8 cellular contexts compared by ENCODE assay signal in the genomic region with DNA sequence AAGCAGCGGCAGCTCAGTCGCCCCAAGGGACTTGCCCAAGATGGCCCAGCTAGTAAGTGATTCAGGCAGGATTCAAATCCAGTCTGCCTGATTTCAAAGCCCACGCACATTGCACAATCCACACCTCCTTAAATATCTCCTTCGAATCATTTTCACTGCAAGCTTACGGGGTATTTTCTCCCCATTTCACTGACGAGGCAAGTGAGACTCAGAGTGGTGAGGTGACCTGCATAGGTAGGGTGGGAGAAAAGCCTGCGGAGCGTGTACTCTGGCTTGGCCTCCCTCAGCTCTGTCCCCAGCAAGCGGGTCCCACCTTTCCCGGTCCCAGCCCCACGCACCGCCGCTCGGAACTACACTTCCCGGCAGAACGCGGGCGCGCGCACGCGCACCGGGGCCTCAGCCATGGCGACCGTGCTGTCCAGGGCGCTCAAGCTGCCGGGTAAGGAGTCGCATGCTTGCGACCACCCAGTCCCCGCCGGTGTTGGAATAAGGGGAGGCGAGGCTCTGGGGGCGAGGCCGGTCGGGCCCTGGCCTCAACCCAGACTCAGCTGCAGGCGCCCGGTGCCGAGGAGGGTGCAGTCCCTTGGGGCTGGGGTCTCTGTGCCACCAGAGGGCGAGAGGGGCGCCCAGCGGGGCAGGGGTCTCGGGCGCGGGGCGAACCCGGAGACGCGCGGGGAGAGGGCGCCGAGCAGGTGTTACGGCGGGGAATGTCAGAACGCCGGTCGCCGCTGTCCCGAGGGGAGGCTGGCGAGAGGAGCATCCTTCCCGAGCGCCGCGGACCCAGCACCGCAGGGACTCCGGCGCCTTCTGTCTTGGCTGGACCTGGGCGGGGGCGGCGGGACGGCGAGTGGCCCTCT.
DNase-seq lines count a peak whose midpoint lies in the region; ATAC-seq and TF ChIP-seq lines count a peak whose summit lies in the region.

A gene with protein sequence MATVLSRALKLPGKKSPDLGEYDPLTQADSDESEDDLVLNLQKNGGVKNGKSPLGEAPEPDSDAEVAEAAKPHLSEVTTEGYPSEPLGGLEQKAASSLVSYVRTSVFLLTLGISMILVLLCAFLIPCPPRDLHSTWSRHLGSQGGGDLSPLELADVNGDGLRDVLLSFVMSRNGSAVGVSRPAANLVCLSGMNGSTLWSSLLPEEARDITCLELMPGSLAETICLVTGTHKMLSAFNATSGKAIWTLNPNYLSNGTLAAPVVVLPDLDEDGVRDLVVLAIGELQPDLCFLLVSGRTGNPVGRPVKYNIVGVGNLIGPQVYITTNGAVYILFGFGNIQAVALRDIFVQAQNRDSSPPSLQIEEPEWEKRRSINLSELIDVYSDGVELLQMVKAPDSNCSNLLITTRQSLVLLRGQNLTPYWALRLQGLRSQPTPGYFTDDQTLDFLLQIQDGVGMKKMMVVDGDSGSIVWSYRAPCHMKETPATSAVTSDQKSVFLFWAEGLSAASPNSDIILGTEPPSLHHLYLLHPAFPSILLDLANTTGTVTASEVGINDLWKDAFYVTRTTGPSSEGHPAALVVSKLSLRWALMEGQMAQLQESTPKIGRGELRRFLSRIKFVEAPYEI (plus strand): TSS at position 380 of the 857 bp plus-strand sequence. CDS start 23 bp downstream, at position 403.

- no peaks in the 10 kb centered on the region for H3K27me3 Mint-ChIP-seq in memory B cell

- no peak for TF ChIP-seq CTCF in AG09309 (IDR thresholded peaks at IDR 0.05; ENCODE audit: control insufficient read depth, insufficient read depth, low read depth, low read length, missing control alignments)

- peak within 1 kb of the TSS; percentile 41 for H3K27ac ChIP-seq in effector memory CD4-positive, alpha-beta T cell (ENCODE audit: insufficient read depth, low read length, poor library complexity, severe bottlenecking)

- H3K4me1 Mint-ChIP-seq in memory B cell: peaks cover 15% of the 10 kb centered on the region

- H3K36me3 ChIP-seq in effector memory CD4-positive, alpha-beta T cell (ENCODE audit: control insufficient read depth, insufficient read depth, low read length): no peaks in the 10 kb centered on the region

- peaks cover 5% of the 10 kb centered on the region for H3K4me1 ChIP-seq in effector memory CD4-positive, alpha-beta T cell (ENCODE audit: control insufficient read depth, insufficient read depth, low read length, poor library complexity, severe bottlenecking)

- no peaks in the 10 kb centered on the region for H3K9me3 ChIP-seq in effector memory CD4-positive, alpha-beta T cell (ENCODE audit: control insufficient read depth, low read length)

- peak; percentile 87 for ATAC-seq in GM18868 (IDR thresholded peaks at IDR 0.05; ENCODE audit: unreplicated experiment)
- ATAC-seq in HG03108 (IDR thresholded peaks at IDR 0.05; ENCODE audit: unreplicated experiment): peak; percentile 92
- ATAC-seq in memory B cell (ENCODE audit: low read depth): peak; percentile 96

- no peaks in the 10 kb centered on the region for H3K27me3 ChIP-seq in effector memory CD4-positive, alpha-beta T cell (replicated peaks; ENCODE audit: control insufficient read depth, insufficient read depth, low read length, poor library complexity, severe bottlenecking)

- peak within 1 kb of the TSS; percentile 89 for H3K4me3 Mint-ChIP-seq in memory B cell

- H3K36me3 Mint-ChIP-seq in memory B cell: no peaks in the 10 kb centered on the region

- no peaks in the 10 kb centered on the region for H3K9me3 Mint-ChIP-seq in memory B cell

- peak within 1 kb of the TSS; percentile 71 for H3K4me3 ChIP-seq in AG09309 (ENCODE audit: control insufficient read depth, low read depth, low read length)
- peak within 1 kb of the TSS; percentile 98 for H3K4me3 ChIP-seq in effector memory CD4-positive, alpha-beta T cell (ENCODE audit: insufficient read depth, low read depth, low read length, poor library complexity, severe bottlenecking)

- DNase-seq in AG09309 (ENCODE audit: low read depth) (peak; percentile 4), NCI-H524 (lab: John Stamatoyannopoulos, UW) (peak; percentile 58 to 78), memory B cell (ENCODE audit: low spot score in 2 of 2) (peak; percentile 60 to 68)
- DNase-seq in activated CD8-positive, alpha-beta memory T cell treated with anti-CD3 and anti-CD28 coated beads for 1 hour (ENCODE audit: extremely low read depth in 1 of 2, low read depth in 1 of 2): peak; percentile 21 to 67
- peak; percentile 19 to 49 (median 35) for DNase-seq in effector memory CD4-positive, alpha-beta T cell
- peak; percentile 49 to 71 (median 54) for DNase-seq in stimulated activated CD4-positive, alpha-beta T cell treated with anti-CD3 and anti-CD28 coated beads, TNF-alpha, amount 100 ng/mL, for 48 hours (ENCODE audit: low read depth in 3 of 3)

- peak within 1 kb of the TSS; percentile 85 for H3K27ac Mint-ChIP-seq in memory B cell

Comparison
In these comparisons a context has a peak if more than half of its experiments do, and no peak if none do; other contexts are left out.
1. Peak in every context shown above with its lines: DNase-seq, ATAC-seq, H3K4me3 ChIP-seq and H3K27ac ChIP-seq.
2. DNase-seq: peak in every context shown above with its lines; median percentile 68 in NCI-H524; 64 in memory B cell; 54 in stimulated activated CD4-positive, alpha-beta T cell treated with anti-CD3 and anti-CD28 coated beads, TNF-alpha, amount 100 ng/mL, for 48 hours; 44 in activated CD8-positive, alpha-beta memory T cell treated with anti-CD3 and anti-CD28 coated beads for 1 hour; 35 in effector memory CD4-positive, alpha-beta T cell; 4 in AG09309.